Comparison of ENCODE assay signal across 19 cellular contexts in genomic region chr20:58403272-58403671, GRCh38. TPM values are rescaled to one million over a fixed set of nuclear protein-coding genes. Genes with fewer than 3 reads are reported as not detected.
A peak's percentile ranks its signal among the peaks of the same experiment; 100 is the strongest.
DNase-seq lines count a peak whose midpoint lies in the region; ATAC-seq and TF ChIP-seq lines count a peak whose summit lies in the region.
"Had no signal": no experiment of that assay in that cellular context is flagged by ENCODE, and none has a peak within 500 bp of the region (broad histone marks: within the 10 kb centered on the region; RNA-seq: fewer than 3 reads in every experiment).

No MANE protein-coding gene starts in this region.

- no peaks in the 10 kb centered on the region for H3K9me3 ChIP-seq in mucosa of descending colon
- H3K9me3 ChIP-seq in esophagus squamous epithelium, result no peaks in the 10 kb centered on the region
- H3K9me3 ChIP-seq: breast epithelium had no signal

- H3K4me3 ChIP-seq in mucosa of descending colon (no peak overlapping the region), esophagus squamous epithelium (no peak overlapping the region)
- H3K4me3 ChIP-seq: breast epithelium, K562, PC-9 had no signal

- DNase-seq in stimulated activated naive CD8-positive, alpha-beta T cell treated with anti-CD3 and anti-CD28 coated beads, Interleukin-15, Interleukin-2, amounts not matched to agents 100 U/mL and 50 U/mL, for 24 hours, result no peak
- DNase-seq in mucosa of descending colon (no peak), esophagus squamous epithelium (lab: John Stamatoyannopoulos, UW) (no peak)
- DNase-seq: activated CD4-positive, alpha-beta T cell treated with anti-CD3 and anti-CD28 coated beads, Interleukin-2, amount 50 U/mL, for 4 hours; activated T-cell treated with anti-CD3 and anti-CD28 coated beads, Interleukin-2, amount 50 U/mL, for 48 hours; dermis blood vessel endothelial cell; left ventricle myocardium superior; NCI-H69; PC-9; stimulated activated CD4-positive, alpha-beta T cell treated with anti-CD3 and anti-CD28 coated beads, Interleukin-4, amount 100 ng/mL, for 24 hours had no signal

- intact Hi-C loops in mucosa of descending colon (cut with DNase I, micrococcal nuclease), result no loop called here
- intact Hi-C loops in esophagus squamous epithelium (cut with DNase I), result no loop called here

- 80 to 98% methylated on average over 3 of the region's 3 CpGs for WGBS in esophagus squamous epithelium, 2 donors

- no peak overlapping the region for H3K27ac ChIP-seq in esophagus squamous epithelium
- H3K27ac ChIP-seq: breast epithelium, epithelial cell of prostate, HL-60, parathyroid adenoma, PC-9 had no signal

- ATAC-seq in GM19025 (IDR thresholded peaks at IDR 0.05; ENCODE audit: low read depth, unreplicated experiment) (peak; percentile 24), GM21737 (IDR thresholded peaks at IDR 0.05; ENCODE audit: unreplicated experiment) (peak; percentile 14), HG03175 (IDR thresholded peaks at IDR 0.05; ENCODE audit: unreplicated experiment) (peak; percentile 32), GM21390 (IDR thresholded peaks at IDR 0.05; ENCODE audit: unreplicated experiment) (no peak), mucosa of descending colon (no peak)
- ATAC-seq in stimulated activated naive CD8-positive, alpha-beta T cell treated with anti-CD3 and anti-CD28 coated beads, Interleukin-15, Interleukin-2, amounts not matched to agents 100 U/mL and 50 U/mL, for 24 hours, result no peak
- ATAC-seq: K562, left ventricle myocardium superior had no signal

- no peaks in the 10 kb centered on the region for H3K27me3 ChIP-seq in esophagus squamous epithelium
- H3K27me3 ChIP-seq: breast epithelium had no signal

- no peak for TF ChIP-seq POLR2A in esophagus squamous epithelium (IDR thresholded peaks at IDR 0.05)

- TF ChIP-seq CTCF in mucosa of descending colon (IDR thresholded peaks at IDR 0.05) (no peak), esophagus squamous epithelium (IDR thresholded peaks at IDR 0.05) (no peak)

- H3K36me3 ChIP-seq in mucosa of descending colon (ENCODE audit: low read depth) (no peaks in the 10 kb centered on the region), esophagus squamous epithelium (no peaks in the 10 kb centered on the region)
- H3K36me3 ChIP-seq: breast epithelium had no signal

- H3K4me1 ChIP-seq in mucosa of descending colon (ENCODE audit: low read depth), result peaks cover 4% of the 10 kb centered on the region
- peaks cover 4 to 90% (median 23%) of the 10 kb centered on the region in 3 donors for H3K4me1 ChIP-seq in esophagus squamous epithelium
- H3K4me1 ChIP-seq: breast epithelium had no signal

RNA-seq across cellular contexts. Expression of gene VAPB, which starts 14.2 kb away (rescaled TPM):
- total RNA-seq in mucosa of descending colon, result 10 to 100 TPM; 52.5 to 74.6 (median 58.8) TPM
- total RNA-seq in esophagus squamous epithelium, result 10 to 100 TPM; 11.5 to 21.2 (median 16.6) TPM

Comparison
In these comparisons a context has a peak if more than half of its experiments do, and no peak if none do; other contexts are left out.
1. ATAC-seq: peak in GM19025 (single experiment), GM21737 (single experiment) and HG03175 (single experiment); none in GM21390 (single experiment), stimulated activated naive CD8-positive, alpha-beta T cell treated with anti-CD3 and anti-CD28 coated beads, Interleukin-15, Interleukin-2, amounts not matched to agents 100 U/mL and 50 U/mL, for 24 hours (single experiment) and mucosa of descending colon (single experiment).